Comparison of ENCODE assay signal across 2 cellular contexts in genomic region chr1:16704502-16705100, GRCh38. TPM values are rescaled to one million over a fixed set of nuclear protein-coding genes. Genes with fewer than 3 reads are reported as not detected.
"Had no signal": no experiment of that assay in that cellular context is flagged by ENCODE, and none has a peak within 500 bp of the region (broad histone marks: within the 10 kb centered on the region; RNA-seq: fewer than 3 reads in every experiment).

No MANE protein-coding gene starts in this region.

RNA-seq across cellular contexts. Expression of gene RNU1-4, which starts 35.7 kb away (rescaled TPM):
- total RNA-seq: GM23338 had no signal
- polyA plus RNA-seq: GM23338, IgD-negative memory B cell had no signal

RNA-seq across cellular contexts. Expression of gene RNU1-3, which starts 37.9 kb away (rescaled TPM):
- total RNA-seq: GM23338 had no signal
- polyA plus RNA-seq: GM23338, IgD-negative memory B cell had no signal
